Comparison of ENCODE assay signal across 23 cellular contexts in the genomic region with DNA sequence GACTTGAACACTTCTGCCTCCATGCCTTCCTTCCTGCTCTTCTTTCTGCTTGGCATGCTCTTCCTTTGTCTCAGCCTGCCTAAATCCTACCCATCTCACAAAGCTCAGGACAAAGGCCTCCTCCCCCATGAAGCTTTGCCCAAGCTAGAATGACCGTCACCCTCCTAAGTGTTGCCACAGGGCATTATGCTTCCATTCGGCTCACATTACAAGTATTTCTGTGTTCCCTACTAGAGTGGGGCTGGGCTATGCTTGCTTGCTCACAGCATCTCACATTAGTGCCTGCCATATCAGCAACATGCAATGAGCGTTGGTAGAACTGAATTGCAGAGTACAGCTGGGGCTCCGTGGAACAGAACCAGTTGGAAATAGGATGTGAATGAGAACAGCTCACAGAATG.
A peak's percentile ranks its signal among the peaks of the same experiment; 100 is the strongest.
DNase-seq lines count a peak whose midpoint lies in the region; ATAC-seq and TF ChIP-seq lines count a peak whose summit lies in the region.
"Had no signal": no experiment of that assay in that cellular context is flagged by ENCODE, and none has a peak within 500 bp of the region (broad histone marks: within the 10 kb centered on the region; RNA-seq: fewer than 3 reads in every experiment).

No MANE protein-coding gene starts in this region.

- no peak overlapping the region for H3K27ac ChIP-seq in heart left ventricle
- H3K27ac ChIP-seq: neutrophil, thoracic aorta had no signal

- no peaks in the 10 kb centered on the region for H3K27me3 ChIP-seq in heart left ventricle
- H3K27me3 ChIP-seq: neutrophil had no signal

- H3K36me3 Mint-ChIP-seq in HFFc6 (ENCODE audit: low read depth) = peaks cover 7% of the 10 kb centered on the region; the same call in 1 of the 2 replicates
- H3K36me3 Mint-ChIP-seq in osteocyte (ENCODE audit: unreplicated experiment) = no peaks in the 10 kb centered on the region
- H3K36me3 Mint-ChIP-seq: activated naive CD8-positive, alpha-beta T cell treated with anti-CD3 and anti-CD28 coated beads for 36 hours had no signal

- no peaks in the 10 kb centered on the region for H3K9me3 ChIP-seq in heart left ventricle
- H3K9me3 ChIP-seq: neutrophil, thoracic aorta had no signal

- H3K4me1 ChIP-seq in heart left ventricle = peaks cover 4 to 35% (median 22%) of the 10 kb centered on the region in 12 donors

- H3K27ac Mint-ChIP-seq in HFFc6 (peak overlapping the region; percentile 27; the same call in 1 of the 2 replicates), osteocyte (ENCODE audit: unreplicated experiment) (peak overlapping the region; percentile 16)
- H3K27ac Mint-ChIP-seq: activated CD4-positive, alpha-beta memory T cell treated with anti-CD3 and anti-CD28 coated beads, Interleukin-2, amount 10 ng/mL, durations not matched to agents 7 days and 5 days; activated naive CD8-positive, alpha-beta T cell treated with anti-CD3 and anti-CD28 coated beads for 36 hours had no signal

- DNase-seq in HFFc6 = peak; percentile 28
- peak; percentile 52 for DNase-seq in SK-MEL-5 (ENCODE audit: low read depth, low spot score)
- no peak for DNase-seq in osteocyte (ENCODE audit: extremely low spot score, unreplicated experiment)
- DNase-seq in heart left ventricle = no peak
- DNase-seq: activated CD4-positive, alpha-beta memory T cell treated with anti-CD3 and anti-CD28 coated beads, Interleukin-2, amount 10 ng/mL, durations not matched to agents 7 days and 5 days; activated naive CD8-positive, alpha-beta T cell treated with anti-CD3 and anti-CD28 coated beads for 36 hours; IMR-90; NCI-H1105 treated with DMSO at 0.1 percent for 48 hours; NCI-H2029; NCI-H446; OCI-M1; retina; SHP77; stimulated activated CD4-positive, alpha-beta T cell treated with anti-CD3 and anti-CD28 coated beads, Interleukin-12 subunit alpha, Interleukin-12 subunit beta, amount 100 ng/mL, for 4 hours; stimulated activated CD4-positive, alpha-beta T cell treated with anti-CD3 and anti-CD28 coated beads, Interleukin-4, amount 100 ng/mL, for 24 hours; stimulated activated naive CD4-positive, alpha-beta T cell had no signal

- H3K4me1 Mint-ChIP-seq in HFFc6 (ENCODE audit: low read depth) = peaks cover 74% of the 10 kb centered on the region
- peaks cover 61% of the 10 kb centered on the region for H3K4me1 Mint-ChIP-seq in osteocyte (ENCODE audit: unreplicated experiment)

- no peak for TF ChIP-seq POLR2A in heart left ventricle (IDR thresholded peaks at IDR 0.05)

- in situ Hi-C loops in SK-MEL-5 (cut with HindIII; ENCODE audit: low pct_unique_long_range_greater_than_20kb, low sequenced_read_pairs) = loop anchor here (25.0 kb wide), 1 partner anchor 101 kb away; no protein-coding TSS in a partner anchor

- ATAC-seq in esophagus mucosa (peak; percentile 30), GM21576 (IDR thresholded peaks at IDR 0.05; ENCODE audit: unreplicated experiment) (no peak), GM19035 (IDR thresholded peaks at IDR 0.05; ENCODE audit: unreplicated experiment) (no peak), GM19452 (IDR thresholded peaks at IDR 0.05; ENCODE audit: unreplicated experiment) (no peak), heart left ventricle (no peak)
- ATAC-seq: activated CD4-positive, CD25-positive, alpha-beta regulatory T cell treated with anti-CD3 and anti-CD28 coated beads, Interleukin-2, amount 50 U/mL, for 24 hours had no signal

- intact Hi-C loops in heart left ventricle (cut with DNase I) = loop anchor here (2.0 to 10.0 kb wide), 11 partner anchors 71 to 683 kb away; partner anchors contain the start of gene ATP1A1 (in 1 of the 10)

- H3K4me3 Mint-ChIP-seq in HFFc6 = 0 out of 2 replicates have a peak overlapping the region, but pooled peaks have one; percentile 4
- no peak overlapping the region for H3K4me3 Mint-ChIP-seq in osteocyte (ENCODE audit: unreplicated experiment)
- H3K4me3 Mint-ChIP-seq: activated CD4-positive, alpha-beta memory T cell treated with anti-CD3 and anti-CD28 coated beads, Interleukin-2, amount 10 ng/mL, durations not matched to agents 7 days and 5 days; activated naive CD8-positive, alpha-beta T cell treated with anti-CD3 and anti-CD28 coated beads for 36 hours had no signal

- H3K4me3 ChIP-seq in heart left ventricle = no peak overlapping the region
- H3K4me3 ChIP-seq: thoracic aorta had no signal

- H3K27me3 Mint-ChIP-seq in HFFc6 (ENCODE audit: insufficient read depth) (peaks cover 5% of the 10 kb centered on the region; the same call in 1 of the 2 replicates), osteocyte (ENCODE audit: unreplicated experiment) (peaks cover 3% of the 10 kb centered on the region)
- H3K27me3 Mint-ChIP-seq: activated naive CD8-positive, alpha-beta T cell treated with anti-CD3 and anti-CD28 coated beads for 36 hours had no signal

- no peaks in the 10 kb centered on the region for H3K9me3 Mint-ChIP-seq in HFFc6
- H3K9me3 Mint-ChIP-seq in osteocyte (ENCODE audit: unreplicated experiment) = no peaks in the 10 kb centered on the region
- H3K9me3 Mint-ChIP-seq: activated CD4-positive, alpha-beta memory T cell treated with anti-CD3 and anti-CD28 coated beads, Interleukin-2, amount 10 ng/mL, durations not matched to agents 7 days and 5 days; activated naive CD8-positive, alpha-beta T cell treated with anti-CD3 and anti-CD28 coated beads for 36 hours had no signal

- 70 to 96% (median 72%) methylated on average over 4 of the region's 4 CpGs for whole genome bisulfite sequencing in heart left ventricle, 4 donors

- TF ChIP-seq CTCF in HFFc6 (IDR thresholded peaks at IDR 0.05) (no peak), osteocyte (IDR thresholded peaks at IDR 0.05) (no peak), heart left ventricle (IDR thresholded peaks at IDR 0.05) (no peak)

- no peaks in the 10 kb centered on the region for H3K36me3 ChIP-seq in heart left ventricle
- H3K36me3 ChIP-seq: neutrophil, thoracic aorta had no signal

Comparison
In these comparisons a context has a peak if more than half of its experiments do, and no peak if none do; other contexts are left out.
1. DNase-seq: peak in HFFc6 (single experiment) and SK-MEL-5 (single experiment); none in osteocyte (single experiment) and heart left ventricle (0 of 5).